Comparison of ENCODE assay signal across 8 cellular contexts in the genomic region with DNA sequence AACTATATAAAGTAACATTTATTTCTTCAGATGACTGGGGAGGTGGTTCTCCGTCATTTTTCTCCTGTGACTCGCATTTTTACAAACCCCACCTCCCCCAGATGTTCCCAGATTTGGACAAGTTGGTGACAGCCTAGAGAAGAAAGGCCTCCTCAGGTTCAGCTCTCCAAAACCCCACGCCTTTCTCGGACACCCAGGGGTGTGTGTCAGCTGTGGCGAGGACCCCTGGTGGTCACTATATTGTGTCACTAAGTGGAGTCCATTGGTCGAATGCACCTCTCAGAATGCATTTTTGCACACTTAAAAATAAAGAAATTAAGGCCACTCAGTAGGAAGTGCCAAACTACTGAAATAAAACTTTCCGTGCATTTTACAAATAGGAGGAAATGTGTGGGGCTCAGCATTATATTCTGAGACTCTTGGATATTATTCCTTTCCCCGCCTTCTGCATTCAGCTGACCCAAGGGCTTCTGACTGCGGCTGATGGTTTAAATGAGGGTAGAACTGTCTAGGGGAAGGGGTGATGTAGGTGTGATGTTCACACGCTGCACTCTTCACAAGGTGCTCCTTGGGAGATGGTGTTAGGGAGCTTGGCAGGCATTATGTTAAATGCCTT. TPM values are rescaled to one million over a fixed set of nuclear protein-coding genes. Genes with fewer than 3 reads are reported as not detected.
DNase-seq lines count a peak whose midpoint lies in the region; ATAC-seq, FAIRE-seq and TF ChIP-seq lines count a peak whose summit lies in the region.

No MANE protein-coding gene starts in this region.

- DNase-seq in Ammon's horn (ENCODE audit: low spot score) (peak; percentile 17), RCC 7860 (ENCODE audit: low spot score) (peak; percentile 13), brain microvascular endothelial cell (peak; percentile 39), lower lobe of right lung (no peak), GM13976 (ENCODE audit: low spot score) (no peak)
- DNase-seq in stimulated activated naive CD4-positive, alpha-beta T cell (lab: John Stamatoyannopoulos, UW): peak in 5 of 6 experiments; percentile 14 to 41 (median 20)

- no peaks in the 10 kb centered on the region for H3K27me3 ChIP-seq in brain microvascular endothelial cell (replicated peaks)
- H3K27me3 ChIP-seq in lower lobe of right lung (ENCODE audit: low read depth): no peaks in the 10 kb centered on the region

- no peaks in the 10 kb centered on the region for H3K9me3 ChIP-seq in lower lobe of right lung

- H3K4me1 ChIP-seq in lower lobe of right lung: peaks cover 2% of the 10 kb centered on the region

- H3K27ac ChIP-seq in brain microvascular endothelial cell (peak overlapping the region; percentile 74), lower lobe of right lung (no peak overlapping the region)

- intact Hi-C loops in lower lobe of right lung (cut with DNase I): no loop called here

- ATAC-seq in GM18868 (IDR thresholded peaks at IDR 0.05; ENCODE audit: unreplicated experiment) (peak; percentile 70), lower lobe of right lung (peak; percentile 70 to 75), HG03460 (IDR thresholded peaks at IDR 0.05; ENCODE audit: unreplicated experiment) (no peak)

- H3K36me3 ChIP-seq in brain microvascular endothelial cell (replicated peaks) (peaks cover 56% of the 10 kb centered on the region), lower lobe of right lung (peaks cover 96% of the 10 kb centered on the region)

- no peak for FAIRE-seq in RCC 7860 (lab: Jason Lieb, UNC)

- TF ChIP-seq CTCF in brain microvascular endothelial cell (IDR thresholded peaks at IDR 0.05; ENCODE audit: low read depth, low read length, missing control alignments) (peak; percentile 74), lower lobe of right lung (IDR thresholded peaks at IDR 0.05) (peak; percentile 52), GM13976 (IDR thresholded peaks at IDR 0.05; ENCODE audit: borderline replicate concordance, control extremely low read depth, extremely low read depth, insufficient read depth, missing control alignments) (no peak)

- H3K4me3 ChIP-seq in brain microvascular endothelial cell (ENCODE audit: low read depth, low read length) (no peak overlapping the region), lower lobe of right lung (no peak overlapping the region)

- in situ Hi-C loops in brain microvascular endothelial cell (cut with HindIII; ENCODE audit: low pct_ligation_motif_present, low sequenced_read_pairs): no loop called here
- in situ Hi-C loops in GM13976 (cut with MboI; ENCODE audit: low sequenced_read_pairs, unreplicated experiment): no loop called here

RNA-seq across cellular contexts. Expression of gene ACO1, which starts 47.6 kb away (rescaled TPM):
- 33.6 TPM for total RNA-seq in lower lobe of right lung

Comparison
In these comparisons a context has a peak if more than half of its experiments do, and no peak if none do; other contexts are left out.
1. DNase-seq: peak in Ammon's horn (single experiment), RCC 7860 (single experiment), brain microvascular endothelial cell (single experiment) and stimulated activated naive CD4-positive, alpha-beta T cell (5 of 6); none in lower lobe of right lung (single experiment) and GM13976 (single experiment).